In the genomic region with DNA sequence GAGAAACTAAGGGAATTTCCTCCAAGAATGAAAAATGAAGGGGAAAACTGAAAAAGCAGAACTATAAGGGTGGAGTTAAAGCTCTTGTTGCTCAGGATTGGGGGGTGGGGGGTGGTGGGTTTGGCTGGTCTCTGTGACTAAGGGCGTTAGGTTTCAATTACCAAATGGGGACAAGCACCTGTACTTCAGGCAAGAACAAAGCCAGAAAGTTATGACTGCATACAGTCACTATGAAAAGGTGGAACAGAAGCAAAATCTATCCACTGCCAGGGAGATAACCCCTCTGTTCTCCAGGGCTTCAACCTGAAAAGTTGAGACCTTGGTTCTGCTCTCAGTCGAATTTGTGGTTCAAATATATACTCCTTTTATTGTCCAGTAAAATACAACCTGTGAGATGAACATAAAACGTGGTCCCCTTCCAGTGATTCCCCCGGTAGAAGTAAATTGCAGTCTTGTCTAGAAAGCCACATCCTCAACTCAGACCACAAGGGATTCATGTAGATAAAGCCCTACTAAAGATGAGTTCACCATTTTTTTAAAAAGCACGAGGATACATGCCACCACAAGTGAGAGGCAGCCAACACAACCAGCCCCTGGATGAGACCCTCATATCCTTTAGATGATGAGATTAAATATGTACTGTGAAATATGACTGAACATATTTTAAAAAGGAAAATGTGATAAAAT, we compare ENCODE assay signal across 1 cellular context.
TF ChIP-seq lines count a peak whose summit lies in the region.

No MANE protein-coding gene starts in this region.

TF ChIP-seq in SK-N-SH, 30 proteins besides CTCF, POLR2A, EP300 and RAD21 (continued from another document):
- TF ChIP-seq RXRA (IDR thresholded peaks at IDR 0.05; ENCODE audit: borderline replicate concordance, low read depth) (no peak), EZH2phosphoT487 (IDR thresholded peaks at IDR 0.05; ENCODE audit: borderline replicate concordance, low read depth) (no peak)
- TF ChIP-seq, protein P1, sequence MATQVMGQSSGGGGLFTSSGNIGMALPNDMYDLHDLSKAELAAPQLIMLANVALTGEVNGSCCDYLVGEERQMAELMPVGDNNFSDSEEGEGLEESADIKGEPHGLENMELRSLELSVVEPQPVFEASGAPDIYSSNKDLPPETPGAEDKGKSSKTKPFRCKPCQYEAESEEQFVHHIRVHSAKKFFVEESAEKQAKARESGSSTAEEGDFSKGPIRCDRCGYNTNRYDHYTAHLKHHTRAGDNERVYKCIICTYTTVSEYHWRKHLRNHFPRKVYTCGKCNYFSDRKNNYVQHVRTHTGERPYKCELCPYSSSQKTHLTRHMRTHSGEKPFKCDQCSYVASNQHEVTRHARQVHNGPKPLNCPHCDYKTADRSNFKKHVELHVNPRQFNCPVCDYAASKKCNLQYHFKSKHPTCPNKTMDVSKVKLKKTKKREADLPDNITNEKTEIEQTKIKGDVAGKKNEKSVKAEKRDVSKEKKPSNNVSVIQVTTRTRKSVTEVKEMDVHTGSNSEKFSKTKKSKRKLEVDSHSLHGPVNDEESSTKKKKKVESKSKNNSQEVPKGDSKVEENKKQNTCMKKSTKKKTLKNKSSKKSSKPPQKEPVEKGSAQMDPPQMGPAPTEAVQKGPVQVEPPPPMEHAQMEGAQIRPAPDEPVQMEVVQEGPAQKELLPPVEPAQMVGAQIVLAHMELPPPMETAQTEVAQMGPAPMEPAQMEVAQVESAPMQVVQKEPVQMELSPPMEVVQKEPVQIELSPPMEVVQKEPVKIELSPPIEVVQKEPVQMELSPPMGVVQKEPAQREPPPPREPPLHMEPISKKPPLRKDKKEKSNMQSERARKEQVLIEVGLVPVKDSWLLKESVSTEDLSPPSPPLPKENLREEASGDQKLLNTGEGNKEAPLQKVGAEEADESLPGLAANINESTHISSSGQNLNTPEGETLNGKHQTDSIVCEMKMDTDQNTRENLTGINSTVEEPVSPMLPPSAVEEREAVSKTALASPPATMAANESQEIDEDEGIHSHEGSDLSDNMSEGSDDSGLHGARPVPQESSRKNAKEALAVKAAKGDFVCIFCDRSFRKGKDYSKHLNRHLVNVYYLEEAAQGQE (IDR thresholded peaks at IDR 0.05; ENCODE audit: low read depth, low read length), result no peak
